In the genomic region with DNA sequence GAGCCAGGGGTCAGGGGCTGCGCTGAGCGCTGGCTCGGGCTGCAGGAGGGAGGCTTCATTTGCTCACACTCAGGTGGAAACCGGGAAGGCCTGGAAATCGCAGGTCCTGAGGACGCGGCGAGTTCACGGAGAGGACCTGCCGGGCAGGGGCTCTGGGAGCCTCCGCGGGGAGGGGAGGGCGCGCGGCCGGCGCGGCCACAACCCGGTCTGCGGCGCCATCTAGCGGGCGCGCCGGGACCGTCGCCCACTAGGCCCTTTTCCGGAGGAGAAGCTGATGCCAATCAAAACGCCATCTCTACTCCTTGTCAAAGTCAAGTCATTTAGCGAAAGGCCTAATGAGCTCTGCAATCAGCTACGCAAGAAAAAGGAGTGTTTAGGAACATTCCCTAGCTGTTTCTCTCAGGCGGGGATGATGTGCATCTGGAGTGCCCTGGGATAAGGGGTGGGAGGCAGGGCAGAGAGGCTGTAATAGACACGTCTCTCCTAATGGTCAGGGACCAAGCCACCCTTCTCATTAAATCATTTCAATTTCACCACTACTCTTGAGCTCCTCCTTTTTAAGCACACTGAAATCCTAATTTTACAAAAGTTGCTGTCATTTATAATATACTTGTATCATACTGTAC, we compare ENCODE assay signal across 8 cellular contexts.
A peak's percentile ranks its signal among the peaks of the same experiment; 100 is the strongest.
DNase-seq lines count a peak whose midpoint lies in the region; TF ChIP-seq lines count a peak whose summit lies in the region.

No MANE protein-coding gene starts in this region.

- no peak overlapping the region for H2AFZ ChIP-seq in H9 (ENCODE audit: low read length)

- no peak overlapping the region for H2AK5ac ChIP-seq in H9 (ENCODE audit: insufficient read length, low read length)

- H3K4ac ChIP-seq in H9 (ENCODE audit: low read depth, low read length) = no peak overlapping the region

- H3T11ph ChIP-seq in H9 (ENCODE audit: low read length) = no peak overlapping the region

- no peak overlapping the region for H3K23ac ChIP-seq in H9 (ENCODE audit: insufficient read length, low read depth, low read length)

- no peaks in the 10 kb centered on the region for H3K36me3 Mint-ChIP-seq in H9 (ENCODE audit: insufficient read depth in 1 of 3, low read depth in 3 of 3)
- no peaks in the 10 kb centered on the region for H3K36me3 Mint-ChIP-seq in activated CD4-positive, alpha-beta memory T cell treated with anti-CD3 and anti-CD28 coated beads, Interleukin-2, amount 10 ng/mL, durations not matched to agents 7 days and 5 days (ENCODE audit: low read depth)
- no peaks in the 10 kb centered on the region for H3K36me3 Mint-ChIP-seq in nephron progenitor cell (ENCODE audit: low read depth)

- TF ChIP-seq CTCF in GM10248 (IDR thresholded peaks at IDR 0.05; ENCODE audit: control extremely low read depth, extremely low read depth, low read depth, missing control alignments) = peak; percentile 77
- peak; percentile 96 for TF ChIP-seq CTCF in H9 (conservative IDR thresholded peaks at IDR 0.05)
- peak; percentile 95 for TF ChIP-seq CTCF in nephron progenitor cell (IDR thresholded peaks at IDR 0.05)
- TF ChIP-seq CTCF in uterus (IDR thresholded peaks at IDR 0.05) = peak; percentile 35 to 70 (median 52)

- H3K36me3 ChIP-seq in uterus = no peaks in the 10 kb centered on the region

- no peak overlapping the region for H3K18ac ChIP-seq in H9 (ENCODE audit: insufficient read length, low read depth, low read length)

- no peaks in the 10 kb centered on the region for H3K27me3 ChIP-seq in H9 (ENCODE audit: insufficient read depth, low read length)
- H3K27me3 ChIP-seq in uterus = no peaks in the 10 kb centered on the region

- no peak overlapping the region for H3K4me2 ChIP-seq in H9 (ENCODE audit: insufficient read depth, insufficient read length, low read length)

- no peak overlapping the region for H2BK15ac ChIP-seq in H9 (ENCODE audit: low read depth, low read length)

- H3K9ac ChIP-seq in H9 (ENCODE audit: extremely low read depth, insufficient read length, low read length) = no peak overlapping the region

- H3K14ac ChIP-seq in H9 (ENCODE audit: insufficient read depth, low read length) = no peak overlapping the region

- no peak overlapping the region for H3K4me3 ChIP-seq in uterus

- H2BK120ac ChIP-seq in H9 (ENCODE audit: low read depth, low read length, poor library complexity, severe bottlenecking) = no peak overlapping the region

- H3K27me3 Mint-ChIP-seq in H9 (ENCODE audit: low read depth) = no peaks in the 10 kb centered on the region; the same call in 1 of the 2 replicates
- H3K27me3 Mint-ChIP-seq in activated CD4-positive, alpha-beta memory T cell treated with anti-CD3 and anti-CD28 coated beads, Interleukin-2, amount 10 ng/mL, durations not matched to agents 7 days and 5 days = peaks cover 2% of the 10 kb centered on the region
- H3K27me3 Mint-ChIP-seq in nephron progenitor cell (ENCODE audit: low read depth, poor library complexity) = peaks cover 26% of the 10 kb centered on the region

- H3K4me3 Mint-ChIP-seq in H9 (peak overlapping the region; percentile 29 to 65; a peak in 4 of 5 replicates), nephron progenitor cell (no peak overlapping the region)
- H3K4me3 Mint-ChIP-seq in activated CD4-positive, alpha-beta memory T cell treated with anti-CD3 and anti-CD28 coated beads, Interleukin-2, amount 10 ng/mL, durations not matched to agents 7 days and 5 days = no peak overlapping the region

- CTCF ChIA-PET in GM10248 (lab: Yijun Ruan, JAX) = interaction anchor here (0.6 to 2.1 kb wide), 15 partner anchors 9 to 1824 kb away, joined by 3 to 16 read pairs (median 3); no protein-coding TSS in a partner anchor
- CTCF ChIA-PET in activated CD4-positive, alpha-beta memory T cell treated with anti-CD3 and anti-CD28 coated beads, Interleukin-2, amount 10 ng/mL, durations not matched to agents 7 days and 5 days (lab: Charles Lee) = interaction anchor here (0.6 to 2.1 kb wide), 16 partner anchors 8 to 597 kb away, joined by 3 to 20 read pairs (median 5); no protein-coding TSS in a partner anchor

- WGBS in H9 (ENCODE audit: extremely low coverage, insufficient read length, low lambda C conversion rate) = no CpG with 5 or more reads among the region's 33 CpGs

- no peak overlapping the region for H2BK5ac ChIP-seq in H9 (ENCODE audit: insufficient read length, low read length)

- intact Hi-C loops in uterus (cut with DNase I; ENCODE audit: low total_unique reads) = no loop called here

- H3K79me2 ChIP-seq in H9 (ENCODE audit: insufficient read depth, low read length) = no peaks in the 10 kb centered on the region

- H4K8ac ChIP-seq in H9 (replicated peaks; ENCODE audit: insufficient read length, low read depth, low read length) = no peak overlapping the region

- no peaks in the 10 kb centered on the region for H3K23me2 ChIP-seq in H9 (ENCODE audit: insufficient read length, low read depth, low read length, poor library complexity, severe bottlenecking)

- H3K4me1 Mint-ChIP-seq in H9 = peaks cover 0 to 4% of the 10 kb centered on the region in 2 experiments; a peak in 1 of 4 replicates
- peaks cover 4% of the 10 kb centered on the region for H3K4me1 Mint-ChIP-seq in activated CD4-positive, alpha-beta memory T cell treated with anti-CD3 and anti-CD28 coated beads, Interleukin-2, amount 10 ng/mL, durations not matched to agents 7 days and 5 days
- H3K4me1 Mint-ChIP-seq in nephron progenitor cell = peaks cover 4% of the 10 kb centered on the region

- H3K4me1 ChIP-seq in H9 (ENCODE audit: insufficient read depth, low read length) (no peaks in the 10 kb centered on the region), uterus (no peaks in the 10 kb centered on the region)

- H3K27ac ChIP-seq in H9 (ENCODE audit: insufficient read length, low read depth, low read length) (no peak overlapping the region), uterus (no peak overlapping the region)

- no peak overlapping the region for H3K27ac Mint-ChIP-seq in H9
- no peak overlapping the region for H3K27ac Mint-ChIP-seq in activated CD4-positive, alpha-beta memory T cell treated with anti-CD3 and anti-CD28 coated beads, Interleukin-2, amount 10 ng/mL, durations not matched to agents 7 days and 5 days
- H3K27ac Mint-ChIP-seq in nephron progenitor cell = no peak overlapping the region

- POLR2A ChIA-PET in GM10248 (lab: Yijun Ruan, JAX) = no interaction called here
- POLR2A ChIA-PET in activated CD4-positive, alpha-beta memory T cell treated with anti-CD3 and anti-CD28 coated beads, Interleukin-2, amount 10 ng/mL, durations not matched to agents 7 days and 5 days (lab: Charles Lee) = no interaction called here

- DNase-seq in GM10248 (ENCODE audit: extremely low spot score) (peak; percentile 53), H9 (peak; percentile 89), NCI-H1930 (lab: John Stamatoyannopoulos, UW) (peak; percentile 59 to 73), fibroblast of gingiva (ENCODE audit: low read depth) (peak; percentile 11), nephron progenitor cell (peak; percentile 85), uterus (no peak)
- peak; percentile 56 for DNase-seq in activated CD4-positive, alpha-beta memory T cell treated with anti-CD3 and anti-CD28 coated beads, Interleukin-2, amount 10 ng/mL, durations not matched to agents 7 days and 5 days
- no peak for DNase-seq in stimulated activated naive CD4-positive, alpha-beta T cell treated with Interleukin-2 at 50 U/mL for 16 hours (lab: John Stamatoyannopoulos, UW)

- TF ChIP-seq POLR2A in uterus (IDR thresholded peaks at IDR 0.05) = no peak

- H3K79me1 ChIP-seq in H9 (ENCODE audit: insufficient read depth, low read depth, low read length, poor library complexity, severe bottlenecking) = no peaks in the 10 kb centered on the region

- H2BK20ac ChIP-seq in H9 (ENCODE audit: low read depth, low read length, poor library complexity, severe bottlenecking) = no peak overlapping the region

- no peak overlapping the region for H2BK12ac ChIP-seq in H9 (ENCODE audit: insufficient read length, low read depth, low read length)

- H3K9me3 Mint-ChIP-seq in H9 (no peaks in the 10 kb centered on the region), nephron progenitor cell (no peaks in the 10 kb centered on the region)
- H3K9me3 Mint-ChIP-seq in activated CD4-positive, alpha-beta memory T cell treated with anti-CD3 and anti-CD28 coated beads, Interleukin-2, amount 10 ng/mL, durations not matched to agents 7 days and 5 days = no peaks in the 10 kb centered on the region

- no peak overlapping the region for H4K5ac ChIP-seq in H9 (ENCODE audit: insufficient read length, low read depth, low read length)

- no peaks in the 10 kb centered on the region for H4K20me1 ChIP-seq in H9 (ENCODE audit: control insufficient read depth, insufficient read depth, insufficient read length)

- H3K9me3 ChIP-seq in H9 (ENCODE audit: control insufficient read depth, low read depth, low read length) = no peaks in the 10 kb centered on the region
- no peaks in the 10 kb centered on the region for H3K9me3 ChIP-seq in uterus

- no peak overlapping the region for H3K56ac ChIP-seq in H9 (ENCODE audit: insufficient read length, low read depth, low read length)

- H4K91ac ChIP-seq in H9 (ENCODE audit: insufficient read length, low read depth, low read length) = no peak overlapping the region

Comparison
In these comparisons a context has a peak if more than half of its experiments do, and no peak if none do; other contexts are left out.
1. DNase-seq: peak in GM10248 (single experiment), H9 (single experiment), NCI-H1930 (2 of 2), activated CD4-positive, alpha-beta memory T cell treated with anti-CD3 and anti-CD28 coated beads, Interleukin-2, amount 10 ng/mL, durations not matched to agents 7 days and 5 days (single experiment), fibroblast of gingiva (single experiment) and nephron progenitor cell (single experiment); none in uterus (0 of 2) and stimulated activated naive CD4-positive, alpha-beta T cell treated with Interleukin-2 at 50 U/mL for 16 hours (single experiment).
2. H3K4me3 Mint-ChIP-seq: peak in H9 (2 of 2); none in activated CD4-positive, alpha-beta memory T cell treated with anti-CD3 and anti-CD28 coated beads, Interleukin-2, amount 10 ng/mL, durations not matched to agents 7 days and 5 days (single experiment) and nephron progenitor cell (single experiment).
3. Peak in every context shown above with its lines, with median percentiles within 50 percentile points of each other: CTCF ChIP-seq.